Comparison of ENCODE assay signal across 8 cellular contexts in the genomic region with DNA sequence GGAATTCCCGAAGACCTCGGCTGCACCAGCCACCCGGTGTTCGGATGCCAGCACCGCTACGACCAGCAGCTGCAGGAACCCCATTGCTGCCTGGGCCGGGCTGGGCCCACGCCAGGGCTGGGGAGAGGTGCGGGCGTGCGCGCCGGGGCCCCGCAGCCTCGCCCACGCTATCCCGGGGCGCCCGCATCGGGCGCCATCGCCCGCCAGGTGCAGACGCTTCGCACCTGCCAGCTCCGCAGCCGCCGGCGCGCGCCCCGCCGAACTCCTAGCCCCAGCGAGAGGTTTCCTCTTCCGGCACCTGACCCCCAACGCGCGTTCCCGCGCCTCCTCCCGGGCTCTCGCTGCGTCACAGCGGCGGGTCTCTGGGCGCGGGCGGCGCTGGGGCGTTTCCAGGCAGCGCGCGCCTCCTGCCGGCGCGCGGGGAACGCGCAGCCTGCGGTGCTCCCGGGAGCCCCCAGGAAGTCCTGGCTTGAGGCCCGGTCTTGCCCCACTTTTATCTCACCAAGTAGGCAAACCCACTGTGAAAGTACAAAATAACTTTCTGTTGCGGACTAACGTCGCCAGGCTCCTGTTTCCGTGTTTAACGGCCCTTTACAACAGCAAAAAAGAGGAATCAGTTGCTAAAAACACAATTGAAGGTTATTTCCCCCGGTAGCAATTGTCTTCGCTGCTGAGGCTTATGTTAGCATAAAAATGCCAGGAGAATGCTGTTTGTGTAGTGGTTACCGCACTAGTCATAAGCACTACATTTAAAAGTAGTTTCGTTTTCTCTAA. TPM values are rescaled to one million over a fixed set of nuclear protein-coding genes. Genes with fewer than 3 reads are reported as not detected.
A peak's percentile ranks its signal among the peaks of the same experiment; 100 is the strongest.
DNase-seq lines count a peak whose midpoint lies in the region; ATAC-seq and TF ChIP-seq lines count a peak whose summit lies in the region.

A gene with protein sequence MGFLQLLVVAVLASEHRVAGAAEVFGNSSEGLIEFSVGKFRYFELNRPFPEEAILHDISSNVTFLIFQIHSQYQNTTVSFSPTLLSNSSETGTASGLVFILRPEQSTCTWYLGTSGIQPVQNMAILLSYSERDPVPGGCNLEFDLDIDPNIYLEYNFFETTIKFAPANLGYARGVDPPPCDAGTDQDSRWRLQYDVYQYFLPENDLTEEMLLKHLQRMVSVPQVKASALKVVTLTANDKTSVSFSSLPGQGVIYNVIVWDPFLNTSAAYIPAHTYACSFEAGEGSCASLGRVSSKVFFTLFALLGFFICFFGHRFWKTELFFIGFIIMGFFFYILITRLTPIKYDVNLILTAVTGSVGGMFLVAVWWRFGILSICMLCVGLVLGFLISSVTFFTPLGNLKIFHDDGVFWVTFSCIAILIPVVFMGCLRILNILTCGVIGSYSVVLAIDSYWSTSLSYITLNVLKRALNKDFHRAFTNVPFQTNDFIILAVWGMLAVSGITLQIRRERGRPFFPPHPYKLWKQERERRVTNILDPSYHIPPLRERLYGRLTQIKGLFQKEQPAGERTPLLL (minus strand): TSS at position 300 of the 774 bp plus-strand sequence. CDS start 216 bp downstream, at position 84.

- peak; percentile 100 for DNase-seq in DMS53 (lab: John Stamatoyannopoulos, UW)
- peak; percentile 98 for DNase-seq in OCI-M1 (lab: John Stamatoyannopoulos, UW)
- DNase-seq in activated T-cell treated with anti-CD3 and anti-CD28 coated beads for 4 hours = peak; percentile 89
- DNase-seq in epithelial cell of proximal tubule (ENCODE audit: low read depth) = no peak
- DNase-seq in mucosa of gallbladder (ENCODE audit: low spot score) = peak; percentile 95
- peak; percentile 87 to 89 for DNase-seq in stimulated activated CD8-positive, alpha-beta memory T cell treated with anti-CD3 and anti-CD28 coated beads, Interleukin-4, amount 100 ng/mL, for 4 hours (ENCODE audit: low read depth in 2 of 2, low spot score in 1 of 2)

- H3K4me3 ChIP-seq in epithelial cell of proximal tubule (ENCODE audit: low read depth, low read length) = peak within 1 kb of the TSS; percentile 81

- TF ChIP-seq CTCF in epithelial cell of proximal tubule (conservative IDR thresholded peaks at IDR 0.05; ENCODE audit: low read depth, low read length) = peak; percentile 90

- TF ChIP-seq EP300 in Ishikawa (IDR thresholded peaks at IDR 0.05; ENCODE audit: borderline replicate concordance) = peak; percentile 32; the same call in 1 of the 2 replicates

- peak; percentile 71; the same call in 1 of the 2 replicates for TF ChIP-seq RAD21 in Ishikawa (IDR thresholded peaks at IDR 0.05; ENCODE audit: low read depth)

- ATAC-seq in GM21619 (IDR thresholded peaks at IDR 0.05; ENCODE audit: unreplicated experiment) = peak; percentile 84

TF ChIP-seq in Ishikawa, 13 proteins besides CTCF, POLR2A, EP300 and RAD21:
- no peak for TF ChIP-seq TEAD4 (IDR thresholded peaks at IDR 0.05)
- peak; percentile 46 for TF ChIP-seq NFIC (IDR thresholded peaks at IDR 0.05)
- no peak; the same call in 1 of the 2 replicates for TF ChIP-seq TAF1 (IDR thresholded peaks at IDR 0.05; ENCODE audit: low read depth)
- TF ChIP-seq ZBTB7A (IDR thresholded peaks at IDR 0.05; ENCODE audit: low read depth) = peak; percentile 56; the same call in 1 of the 2 replicates
- TF ChIP-seq, protein P1, sequence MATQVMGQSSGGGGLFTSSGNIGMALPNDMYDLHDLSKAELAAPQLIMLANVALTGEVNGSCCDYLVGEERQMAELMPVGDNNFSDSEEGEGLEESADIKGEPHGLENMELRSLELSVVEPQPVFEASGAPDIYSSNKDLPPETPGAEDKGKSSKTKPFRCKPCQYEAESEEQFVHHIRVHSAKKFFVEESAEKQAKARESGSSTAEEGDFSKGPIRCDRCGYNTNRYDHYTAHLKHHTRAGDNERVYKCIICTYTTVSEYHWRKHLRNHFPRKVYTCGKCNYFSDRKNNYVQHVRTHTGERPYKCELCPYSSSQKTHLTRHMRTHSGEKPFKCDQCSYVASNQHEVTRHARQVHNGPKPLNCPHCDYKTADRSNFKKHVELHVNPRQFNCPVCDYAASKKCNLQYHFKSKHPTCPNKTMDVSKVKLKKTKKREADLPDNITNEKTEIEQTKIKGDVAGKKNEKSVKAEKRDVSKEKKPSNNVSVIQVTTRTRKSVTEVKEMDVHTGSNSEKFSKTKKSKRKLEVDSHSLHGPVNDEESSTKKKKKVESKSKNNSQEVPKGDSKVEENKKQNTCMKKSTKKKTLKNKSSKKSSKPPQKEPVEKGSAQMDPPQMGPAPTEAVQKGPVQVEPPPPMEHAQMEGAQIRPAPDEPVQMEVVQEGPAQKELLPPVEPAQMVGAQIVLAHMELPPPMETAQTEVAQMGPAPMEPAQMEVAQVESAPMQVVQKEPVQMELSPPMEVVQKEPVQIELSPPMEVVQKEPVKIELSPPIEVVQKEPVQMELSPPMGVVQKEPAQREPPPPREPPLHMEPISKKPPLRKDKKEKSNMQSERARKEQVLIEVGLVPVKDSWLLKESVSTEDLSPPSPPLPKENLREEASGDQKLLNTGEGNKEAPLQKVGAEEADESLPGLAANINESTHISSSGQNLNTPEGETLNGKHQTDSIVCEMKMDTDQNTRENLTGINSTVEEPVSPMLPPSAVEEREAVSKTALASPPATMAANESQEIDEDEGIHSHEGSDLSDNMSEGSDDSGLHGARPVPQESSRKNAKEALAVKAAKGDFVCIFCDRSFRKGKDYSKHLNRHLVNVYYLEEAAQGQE (IDR thresholded peaks at IDR 0.05; ENCODE audit: low read depth) = no peak; the same call in 1 of the 2 replicates
- TF ChIP-seq, protein P2, sequence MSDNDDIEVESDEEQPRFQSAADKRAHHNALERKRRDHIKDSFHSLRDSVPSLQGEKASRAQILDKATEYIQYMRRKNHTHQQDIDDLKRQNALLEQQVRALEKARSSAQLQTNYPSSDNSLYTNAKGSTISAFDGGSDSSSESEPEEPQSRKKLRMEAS (IDR thresholded peaks at IDR 0.05) = peak; percentile 97
- TF ChIP-seq, protein P3, sequence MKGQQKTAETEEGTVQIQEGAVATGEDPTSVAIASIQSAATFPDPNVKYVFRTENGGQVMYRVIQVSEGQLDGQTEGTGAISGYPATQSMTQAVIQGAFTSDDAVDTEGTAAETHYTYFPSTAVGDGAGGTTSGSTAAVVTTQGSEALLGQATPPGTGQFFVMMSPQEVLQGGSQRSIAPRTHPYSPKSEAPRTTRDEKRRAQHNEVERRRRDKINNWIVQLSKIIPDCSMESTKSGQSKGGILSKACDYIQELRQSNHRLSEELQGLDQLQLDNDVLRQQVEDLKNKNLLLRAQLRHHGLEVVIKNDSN (IDR thresholded peaks at IDR 0.05) = peak; percentile 89
- TF ChIP-seq YY1 (IDR thresholded peaks at IDR 0.05; ENCODE audit: low read depth) = peak; percentile 77
- peak; percentile 24; the same call in 1 of the 2 replicates for TF ChIP-seq CEBPB (IDR thresholded peaks at IDR 0.05)
- peak; percentile 62 for TF ChIP-seq EGR1 (IDR thresholded peaks at IDR 0.05)
- TF ChIP-seq FOXM1 (IDR thresholded peaks at IDR 0.05; ENCODE audit: borderline replicate concordance, low read depth) = no peak
- peak; percentile 59; the same call in 1 of the 2 replicates for TF ChIP-seq TCF12 (IDR thresholded peaks at IDR 0.05; ENCODE audit: low read depth)
- 0 out of 2 replicates have a peak, but pooled peaks have one; percentile 44 for TF ChIP-seq CREB1 (IDR thresholded peaks at IDR 0.05; ENCODE audit: low read depth)

RNA-seq across cellular contexts. Expression of the gene that starts here (rescaled TPM):
- total RNA-seq in epithelial cell of proximal tubule (48.1 and 56.9 TPM in 2 replicates), mucosa of gallbladder (82.8 TPM)
